Comparison of ENCODE assay signal across 2 cellular contexts in the genomic region with DNA sequence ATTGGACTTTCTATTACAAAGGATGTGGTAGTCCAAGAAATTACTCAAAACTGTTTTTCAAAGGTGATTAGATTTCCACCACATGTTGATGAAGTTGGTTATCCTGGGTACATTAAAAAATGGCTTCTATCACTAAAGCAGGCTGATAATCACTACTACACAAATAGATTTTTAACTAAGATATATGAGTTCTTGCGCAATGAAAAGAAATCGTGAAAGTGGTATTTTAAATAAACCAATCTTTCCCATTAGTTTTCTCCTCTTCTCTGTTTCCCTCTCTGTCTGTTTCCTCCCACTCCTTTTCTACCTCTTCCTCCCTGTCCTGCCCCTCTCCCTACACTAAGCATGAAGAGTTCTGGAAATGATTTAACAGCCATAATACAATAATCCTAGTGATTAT.
A peak's percentile ranks its signal among the peaks of the same experiment; 100 is the strongest.
TF ChIP-seq lines count a peak whose summit lies in the region.

No MANE protein-coding gene starts in this region.

TF ChIP-seq in IMR-90, 13 proteins besides CTCF, POLR2A, EP300 and RAD21:
- TF ChIP-seq CHD1 (IDR thresholded peaks at IDR 0.05; ENCODE audit: low read depth, low read length) (no peak), CEBPB (IDR thresholded peaks at IDR 0.05; ENCODE audit: low read depth, low read length) (peak; percentile 92), NFE2L2 (IDR thresholded peaks at IDR 0.05; ENCODE audit: low read depth, low read length) (no peak)

TF ChIP-seq in H1, 55 proteins besides CTCF, POLR2A, EP300 and RAD21:
- no peak for TF ChIP-seq MAX (IDR thresholded peaks at IDR 0.05)
- no peak for TF ChIP-seq BCL11A (IDR thresholded peaks at IDR 0.05; ENCODE audit: low read depth in 2 of 2, low read length in 2 of 2)
- peak; percentile 63; the same call in 1 of the 2 replicates for TF ChIP-seq CEBPB (IDR thresholded peaks at IDR 0.05; ENCODE audit: low read depth, low read length)
